In the genomic region with DNA sequence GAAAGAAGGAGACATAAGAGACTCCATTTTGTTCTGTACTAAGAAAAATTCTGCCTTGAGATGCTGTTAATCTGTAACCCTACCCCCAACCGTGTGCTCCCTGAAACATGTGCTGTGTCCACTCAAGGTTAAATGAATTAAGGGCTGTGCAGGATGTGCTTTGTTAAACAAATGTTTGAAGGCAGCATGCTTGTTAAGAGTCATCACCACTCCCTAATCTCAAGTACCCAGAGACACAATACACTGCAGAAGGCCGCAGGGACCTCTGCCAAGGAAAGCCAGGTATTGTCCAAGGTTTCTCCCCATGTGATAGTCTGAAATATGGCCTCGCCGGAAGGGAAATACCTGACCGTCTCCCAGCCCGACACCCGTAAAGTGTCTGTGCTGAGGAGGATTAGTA, we compare ENCODE assay signal across 1 cellular context.
A peak's percentile ranks its signal among the peaks of the same experiment; 100 is the strongest.
TF ChIP-seq lines count a peak whose summit lies in the region.

No MANE protein-coding gene starts in this region.

TF ChIP-seq in K562, 482 proteins besides CTCF, POLR2A, EP300 and RAD21:
- 0 out of 2 replicates have a peak, but pooled peaks have one; percentile 23 for TF ChIP-seq ZNF592 (IDR thresholded peaks at IDR 0.05)
